ENCODE assay signal across 1 cellular context in the genomic region with DNA sequence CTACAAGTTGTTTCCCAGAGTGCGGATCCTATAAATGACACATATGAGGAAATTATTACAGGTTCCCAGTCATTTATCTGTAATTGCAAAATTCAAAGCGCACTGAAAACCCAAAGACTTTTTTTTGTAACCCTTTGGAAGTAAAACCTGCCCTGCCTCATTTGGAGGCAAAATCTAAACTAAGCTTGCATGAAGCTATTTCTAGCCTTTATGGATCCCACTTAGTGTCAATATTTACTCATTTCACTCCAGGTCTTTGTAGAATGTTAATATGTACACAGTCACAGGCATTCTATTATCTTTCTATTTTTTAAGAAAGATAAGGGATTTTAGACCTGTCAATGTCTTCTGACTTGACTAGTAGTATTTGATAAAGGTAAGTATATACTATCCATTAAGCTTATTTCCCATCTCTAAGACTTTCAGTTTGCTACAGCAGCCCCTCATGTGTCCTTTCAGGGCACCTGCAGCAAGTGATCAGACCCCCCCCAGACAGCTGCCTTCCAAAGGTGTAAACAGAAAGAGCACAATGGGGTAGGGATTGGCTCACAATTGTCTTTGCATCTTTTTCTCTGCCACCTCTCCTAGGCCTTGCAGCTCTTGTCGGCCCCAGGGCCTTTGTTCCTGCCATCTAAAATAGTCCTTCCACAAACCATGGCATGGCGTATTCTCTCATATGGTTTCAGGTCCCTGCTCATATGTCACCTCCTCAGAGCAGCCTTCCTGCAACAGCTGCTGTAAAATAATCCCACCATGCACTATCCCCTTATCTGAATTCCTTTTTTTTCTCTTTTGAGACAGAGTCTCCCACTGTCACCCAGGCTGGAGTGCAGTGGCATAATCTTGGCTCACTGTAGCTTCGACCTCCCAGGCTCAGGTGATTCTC.
TF ChIP-seq lines count a peak whose summit lies in the region.

No MANE protein-coding gene starts in this region.

TF ChIP-seq in HepG2, 621 proteins besides CTCF, POLR2A, EP300 and RAD21 (continued from another document and continues in another):
- TF ChIP-seq, protein P1, sequence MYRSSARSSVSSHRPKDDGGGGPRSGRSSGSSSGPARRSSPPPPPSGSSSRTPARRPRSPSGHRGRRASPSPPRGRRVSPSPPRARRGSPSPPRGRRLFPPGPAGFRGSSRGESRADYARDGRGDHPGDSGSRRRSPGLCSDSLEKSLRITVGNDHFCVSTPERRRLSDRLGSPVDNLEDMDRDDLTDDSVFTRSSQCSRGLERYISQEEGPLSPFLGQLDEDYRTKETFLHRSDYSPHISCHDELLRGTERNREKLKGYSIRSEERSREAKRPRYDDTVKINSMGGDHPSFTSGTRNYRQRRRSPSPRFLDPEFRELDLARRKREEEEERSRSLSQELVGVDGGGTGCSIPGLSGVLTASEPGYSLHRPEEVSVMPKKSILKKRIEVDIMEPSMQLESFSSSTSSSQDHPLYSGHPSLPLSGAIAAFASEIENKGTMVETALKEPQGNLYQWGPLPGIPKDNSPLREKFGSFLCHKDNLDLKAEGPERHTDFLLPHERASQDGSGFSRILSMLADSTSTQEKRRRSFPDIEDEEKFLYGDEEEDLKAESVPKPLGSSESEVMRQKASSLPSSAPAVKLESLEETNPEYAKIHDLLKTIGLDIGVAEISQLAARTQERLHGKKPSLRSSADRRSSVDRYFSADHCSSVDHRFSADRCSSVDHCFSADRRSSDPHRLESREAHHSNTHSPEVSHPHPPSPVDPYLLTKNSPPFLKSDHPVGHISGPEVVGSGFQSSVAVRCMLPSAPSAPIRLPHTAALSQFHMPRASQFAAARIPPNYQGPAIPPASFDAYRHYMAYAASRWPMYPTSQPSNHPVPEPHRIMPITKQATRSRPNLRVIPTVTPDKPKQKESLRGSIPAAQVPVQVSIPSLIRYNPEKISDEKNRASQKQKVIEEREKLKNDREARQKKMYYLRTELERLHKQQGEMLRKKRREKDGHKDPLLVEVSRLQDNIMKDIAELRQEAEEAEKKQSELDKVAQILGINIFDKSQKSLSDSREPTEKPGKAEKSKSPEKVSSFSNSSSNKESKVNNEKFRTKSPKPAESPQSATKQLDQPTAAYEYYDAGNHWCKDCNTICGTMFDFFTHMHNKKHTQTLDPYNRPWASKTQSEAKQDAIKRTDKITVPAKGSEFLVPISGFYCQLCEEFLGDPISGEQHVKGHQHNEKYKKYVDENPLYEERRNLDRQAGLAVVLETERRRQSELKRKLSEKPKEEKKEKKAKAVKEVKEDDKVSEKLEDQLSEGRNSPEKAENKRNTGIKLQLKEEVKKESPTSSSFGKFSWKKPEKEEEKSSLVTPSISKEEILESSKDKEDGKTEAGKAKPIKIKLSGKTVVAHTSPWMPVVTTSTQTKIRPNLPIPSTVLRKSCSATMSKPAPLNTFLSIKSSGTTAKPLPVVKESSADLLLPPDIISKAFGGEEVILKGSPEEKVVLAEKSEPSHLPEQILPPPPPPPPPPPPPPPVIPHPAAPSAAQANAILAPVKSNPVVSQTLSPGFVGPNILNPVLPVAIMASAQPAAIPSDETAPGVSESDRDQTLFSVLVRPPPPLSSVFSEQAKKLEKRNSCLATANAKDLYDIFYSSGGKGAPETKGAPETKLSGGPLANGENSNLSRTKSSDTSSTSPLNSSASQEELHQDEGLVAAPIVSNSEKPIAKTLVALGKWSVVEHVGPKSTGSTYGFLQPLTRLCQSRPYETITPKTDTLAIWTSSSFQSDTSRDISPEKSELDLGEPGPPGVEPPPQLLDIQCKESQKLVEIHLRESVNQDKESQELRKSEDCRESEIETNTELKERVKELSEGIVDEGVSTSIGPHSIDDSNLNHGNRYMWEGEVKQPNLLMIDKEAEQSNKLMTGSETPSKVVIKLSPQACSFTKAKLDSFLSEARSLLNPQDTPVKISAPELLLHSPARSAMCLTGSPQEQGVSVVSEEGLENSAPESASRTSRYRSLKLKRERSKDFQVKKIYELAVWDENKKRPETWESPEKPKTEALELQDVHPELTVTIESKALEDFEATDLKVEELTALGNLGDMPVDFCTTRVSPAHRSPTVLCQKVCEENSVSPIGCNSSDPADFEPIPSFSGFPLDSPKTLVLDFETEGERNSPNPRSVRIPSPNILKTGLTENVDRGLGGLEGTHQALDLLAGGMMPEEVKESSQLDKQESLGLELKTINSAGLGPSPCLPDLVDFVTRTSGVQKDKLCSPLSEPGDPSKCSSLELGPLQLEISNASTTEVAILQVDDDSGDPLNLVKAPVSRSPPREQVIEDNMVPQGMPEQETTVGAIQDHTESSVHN (CRISPR knock-in tag; IDR thresholded peaks at IDR 0.05): 0 out of 2 replicates have a peak, but pooled peaks have one; percentile 61
- no peak for TF ChIP-seq ZNF430 (CRISPR knock-in tag; IDR thresholded peaks at IDR 0.05)
- TF ChIP-seq NFKB2 (CRISPR knock-in tag; IDR thresholded peaks at IDR 0.05; ENCODE audit: borderline replicate concordance): no peak
- no peak for TF ChIP-seq PAWR (CRISPR knock-in tag; IDR thresholded peaks at IDR 0.05; ENCODE audit: borderline replicate concordance)
- no peak for TF ChIP-seq ZNF660 (CRISPR knock-in tag; IDR thresholded peaks at IDR 0.05; ENCODE audit: borderline replicate concordance, low read depth)
- no peak for TF ChIP-seq ZNF674 (CRISPR knock-in tag; IDR thresholded peaks at IDR 0.05; ENCODE audit: low read depth)
- TF ChIP-seq, protein P2, sequence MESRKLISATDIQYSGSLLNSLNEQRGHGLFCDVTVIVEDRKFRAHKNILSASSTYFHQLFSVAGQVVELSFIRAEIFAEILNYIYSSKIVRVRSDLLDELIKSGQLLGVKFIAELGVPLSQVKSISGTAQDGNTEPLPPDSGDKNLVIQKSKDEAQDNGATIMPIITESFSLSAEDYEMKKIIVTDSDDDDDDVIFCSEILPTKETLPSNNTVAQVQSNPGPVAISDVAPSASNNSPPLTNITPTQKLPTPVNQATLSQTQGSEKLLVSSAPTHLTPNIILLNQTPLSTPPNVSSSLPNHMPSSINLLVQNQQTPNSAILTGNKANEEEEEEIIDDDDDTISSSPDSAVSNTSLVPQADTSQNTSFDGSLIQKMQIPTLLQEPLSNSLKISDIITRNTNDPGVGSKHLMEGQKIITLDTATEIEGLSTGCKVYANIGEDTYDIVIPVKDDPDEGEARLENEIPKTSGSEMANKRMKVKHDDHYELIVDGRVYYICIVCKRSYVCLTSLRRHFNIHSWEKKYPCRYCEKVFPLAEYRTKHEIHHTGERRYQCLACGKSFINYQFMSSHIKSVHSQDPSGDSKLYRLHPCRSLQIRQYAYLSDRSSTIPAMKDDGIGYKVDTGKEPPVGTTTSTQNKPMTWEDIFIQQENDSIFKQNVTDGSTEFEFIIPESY (CRISPR knock-in tag; IDR thresholded peaks at IDR 0.05): no peak
- TF ChIP-seq ZNF790 (CRISPR knock-in tag; IDR thresholded peaks at IDR 0.05; ENCODE audit: borderline replicate concordance): no peak
- no peak for TF ChIP-seq ZNF207 (IDR thresholded peaks at IDR 0.05; ENCODE audit: borderline replicate concordance)
- TF ChIP-seq SMAD1 (CRISPR knock-in tag; IDR thresholded peaks at IDR 0.05; ENCODE audit: borderline replicate concordance, low read depth): no peak
- TF ChIP-seq ZNF333 (CRISPR knock-in tag; IDR thresholded peaks at IDR 0.05; ENCODE audit: borderline replicate concordance): no peak
- TF ChIP-seq, protein P3, sequence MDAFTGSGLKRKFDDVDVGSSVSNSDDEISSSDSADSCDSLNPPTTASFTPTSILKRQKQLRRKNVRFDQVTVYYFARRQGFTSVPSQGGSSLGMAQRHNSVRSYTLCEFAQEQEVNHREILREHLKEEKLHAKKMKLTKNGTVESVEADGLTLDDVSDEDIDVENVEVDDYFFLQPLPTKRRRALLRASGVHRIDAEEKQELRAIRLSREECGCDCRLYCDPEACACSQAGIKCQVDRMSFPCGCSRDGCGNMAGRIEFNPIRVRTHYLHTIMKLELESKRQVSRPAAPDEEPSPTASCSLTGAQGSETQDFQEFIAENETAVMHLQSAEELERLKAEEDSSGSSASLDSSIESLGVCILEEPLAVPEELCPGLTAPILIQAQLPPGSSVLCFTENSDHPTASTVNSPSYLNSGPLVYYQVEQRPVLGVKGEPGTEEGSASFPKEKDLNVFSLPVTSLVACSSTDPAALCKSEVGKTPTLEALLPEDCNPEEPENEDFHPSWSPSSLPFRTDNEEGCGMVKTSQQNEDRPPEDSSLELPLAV (CRISPR knock-in tag; conservative IDR thresholded peaks at IDR 0.05; ENCODE audit: low read depth): no peak
- no peak for TF ChIP-seq LCORL (IDR thresholded peaks at IDR 0.05)
- TF ChIP-seq LCORL (CRISPR knock-in tag; IDR thresholded peaks at IDR 0.05): no peak
- TF ChIP-seq ZNF329 (CRISPR knock-in tag; IDR thresholded peaks at IDR 0.05; ENCODE audit: low read depth): no peak
- TF ChIP-seq, protein P4, sequence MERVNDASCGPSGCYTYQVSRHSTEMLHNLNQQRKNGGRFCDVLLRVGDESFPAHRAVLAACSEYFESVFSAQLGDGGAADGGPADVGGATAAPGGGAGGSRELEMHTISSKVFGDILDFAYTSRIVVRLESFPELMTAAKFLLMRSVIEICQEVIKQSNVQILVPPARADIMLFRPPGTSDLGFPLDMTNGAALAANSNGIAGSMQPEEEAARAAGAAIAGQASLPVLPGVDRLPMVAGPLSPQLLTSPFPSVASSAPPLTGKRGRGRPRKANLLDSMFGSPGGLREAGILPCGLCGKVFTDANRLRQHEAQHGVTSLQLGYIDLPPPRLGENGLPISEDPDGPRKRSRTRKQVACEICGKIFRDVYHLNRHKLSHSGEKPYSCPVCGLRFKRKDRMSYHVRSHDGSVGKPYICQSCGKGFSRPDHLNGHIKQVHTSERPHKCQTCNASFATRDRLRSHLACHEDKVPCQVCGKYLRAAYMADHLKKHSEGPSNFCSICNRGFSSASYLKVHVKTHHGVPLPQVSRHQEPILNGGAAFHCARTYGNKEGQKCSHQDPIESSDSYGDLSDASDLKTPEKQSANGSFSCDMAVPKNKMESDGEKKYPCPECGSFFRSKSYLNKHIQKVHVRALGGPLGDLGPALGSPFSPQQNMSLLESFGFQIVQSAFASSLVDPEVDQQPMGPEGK (CRISPR knock-in tag; IDR thresholded peaks at IDR 0.05): peak; percentile 68
- TF ChIP-seq ZNF326 (CRISPR knock-in tag; IDR thresholded peaks at IDR 0.05; ENCODE audit: borderline replicate concordance): no peak
- TF ChIP-seq, protein P5, sequence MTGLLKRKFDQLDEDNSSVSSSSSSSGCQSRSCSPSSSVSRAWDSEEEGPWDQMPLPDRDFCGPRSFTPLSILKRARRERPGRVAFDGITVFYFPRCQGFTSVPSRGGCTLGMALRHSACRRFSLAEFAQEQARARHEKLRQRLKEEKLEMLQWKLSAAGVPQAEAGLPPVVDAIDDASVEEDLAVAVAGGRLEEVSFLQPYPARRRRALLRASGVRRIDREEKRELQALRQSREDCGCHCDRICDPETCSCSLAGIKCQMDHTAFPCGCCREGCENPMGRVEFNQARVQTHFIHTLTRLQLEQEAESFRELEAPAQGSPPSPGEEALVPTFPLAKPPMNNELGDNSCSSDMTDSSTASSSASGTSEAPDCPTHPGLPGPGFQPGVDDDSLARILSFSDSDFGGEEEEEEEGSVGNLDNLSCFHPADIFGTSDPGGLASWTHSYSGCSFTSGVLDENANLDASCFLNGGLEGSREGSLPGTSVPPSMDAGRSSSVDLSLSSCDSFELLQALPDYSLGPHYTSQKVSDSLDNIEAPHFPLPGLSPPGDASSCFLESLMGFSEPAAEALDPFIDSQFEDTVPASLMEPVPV (CRISPR knock-in tag; IDR thresholded peaks at IDR 0.05): no peak
- no peak for TF ChIP-seq ZNF180 (CRISPR knock-in tag; IDR thresholded peaks at IDR 0.05; ENCODE audit: borderline replicate concordance, low read depth)
- TF ChIP-seq ZNF138 (CRISPR knock-in tag; IDR thresholded peaks at IDR 0.05; ENCODE audit: low read depth): no peak
- TF ChIP-seq ISL2 (CRISPR knock-in tag; IDR thresholded peaks at IDR 0.05): peak; percentile 88
- 0 out of 4 replicates have a peak, but pooled peaks of 1 of the 2 experiments have one; percentile 15 for TF ChIP-seq NR2F1 (CRISPR knock-in tag; IDR thresholded peaks at IDR 0.05)
- TF ChIP-seq, protein P6, sequence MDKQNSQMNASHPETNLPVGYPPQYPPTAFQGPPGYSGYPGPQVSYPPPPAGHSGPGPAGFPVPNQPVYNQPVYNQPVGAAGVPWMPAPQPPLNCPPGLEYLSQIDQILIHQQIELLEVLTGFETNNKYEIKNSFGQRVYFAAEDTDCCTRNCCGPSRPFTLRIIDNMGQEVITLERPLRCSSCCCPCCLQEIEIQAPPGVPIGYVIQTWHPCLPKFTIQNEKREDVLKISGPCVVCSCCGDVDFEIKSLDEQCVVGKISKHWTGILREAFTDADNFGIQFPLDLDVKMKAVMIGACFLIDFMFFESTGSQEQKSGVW (CRISPR knock-in tag; IDR thresholded peaks at IDR 0.05; ENCODE audit: borderline replicate concordance): no peak
- TF ChIP-seq REXO4 (CRISPR knock-in tag; IDR thresholded peaks at IDR 0.05; ENCODE audit: borderline replicate concordance): no peak
- peak; percentile 52 for TF ChIP-seq HDAC2 (CRISPR knock-in tag; IDR thresholded peaks at IDR 0.05)
- TF ChIP-seq ARNT (IDR thresholded peaks at IDR 0.05): no peak
- TF ChIP-seq ZNF350 (CRISPR knock-in tag; IDR thresholded peaks at IDR 0.05; ENCODE audit: borderline replicate concordance, low read depth): no peak
- no peak for TF ChIP-seq ZNF143 (CRISPR knock-in tag; IDR thresholded peaks at IDR 0.05)
- no peak for TF ChIP-seq NONO (IDR thresholded peaks at IDR 0.05)
- no peak; the same call in 1 of the 2 replicates for TF ChIP-seq NONO (CRISPR knock-in tag; conservative IDR thresholded peaks at IDR 0.05)
- TF ChIP-seq ZNF563 (CRISPR knock-in tag; IDR thresholded peaks at IDR 0.05): no peak
- TF ChIP-seq ZFP62 (CRISPR knock-in tag; IDR thresholded peaks at IDR 0.05): no peak
- TF ChIP-seq PAF1 (CRISPR knock-in tag; IDR thresholded peaks at IDR 0.05): no peak
- no peak for TF ChIP-seq NFE2L1 (CRISPR knock-in tag; IDR thresholded peaks at IDR 0.05; ENCODE audit: borderline replicate concordance)
- TF ChIP-seq, protein P7, sequence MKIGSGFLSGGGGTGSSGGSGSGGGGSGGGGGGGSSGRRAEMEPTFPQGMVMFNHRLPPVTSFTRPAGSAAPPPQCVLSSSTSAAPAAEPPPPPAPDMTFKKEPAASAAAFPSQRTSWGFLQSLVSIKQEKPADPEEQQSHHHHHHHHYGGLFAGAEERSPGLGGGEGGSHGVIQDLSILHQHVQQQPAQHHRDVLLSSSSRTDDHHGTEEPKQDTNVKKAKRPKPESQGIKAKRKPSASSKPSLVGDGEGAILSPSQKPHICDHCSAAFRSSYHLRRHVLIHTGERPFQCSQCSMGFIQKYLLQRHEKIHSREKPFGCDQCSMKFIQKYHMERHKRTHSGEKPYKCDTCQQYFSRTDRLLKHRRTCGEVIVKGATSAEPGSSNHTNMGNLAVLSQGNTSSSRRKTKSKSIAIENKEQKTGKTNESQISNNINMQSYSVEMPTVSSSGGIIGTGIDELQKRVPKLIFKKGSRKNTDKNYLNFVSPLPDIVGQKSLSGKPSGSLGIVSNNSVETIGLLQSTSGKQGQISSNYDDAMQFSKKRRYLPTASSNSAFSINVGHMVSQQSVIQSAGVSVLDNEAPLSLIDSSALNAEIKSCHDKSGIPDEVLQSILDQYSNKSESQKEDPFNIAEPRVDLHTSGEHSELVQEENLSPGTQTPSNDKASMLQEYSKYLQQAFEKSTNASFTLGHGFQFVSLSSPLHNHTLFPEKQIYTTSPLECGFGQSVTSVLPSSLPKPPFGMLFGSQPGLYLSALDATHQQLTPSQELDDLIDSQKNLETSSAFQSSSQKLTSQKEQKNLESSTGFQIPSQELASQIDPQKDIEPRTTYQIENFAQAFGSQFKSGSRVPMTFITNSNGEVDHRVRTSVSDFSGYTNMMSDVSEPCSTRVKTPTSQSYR (CRISPR knock-in tag; IDR thresholded peaks at IDR 0.05; ENCODE audit: borderline replicate concordance): no peak
- TF ChIP-seq MYNN (CRISPR knock-in tag; IDR thresholded peaks at IDR 0.05; ENCODE audit: low read depth): no peak
